1 cellular context compared by ENCODE assay signal in the genomic region with DNA sequence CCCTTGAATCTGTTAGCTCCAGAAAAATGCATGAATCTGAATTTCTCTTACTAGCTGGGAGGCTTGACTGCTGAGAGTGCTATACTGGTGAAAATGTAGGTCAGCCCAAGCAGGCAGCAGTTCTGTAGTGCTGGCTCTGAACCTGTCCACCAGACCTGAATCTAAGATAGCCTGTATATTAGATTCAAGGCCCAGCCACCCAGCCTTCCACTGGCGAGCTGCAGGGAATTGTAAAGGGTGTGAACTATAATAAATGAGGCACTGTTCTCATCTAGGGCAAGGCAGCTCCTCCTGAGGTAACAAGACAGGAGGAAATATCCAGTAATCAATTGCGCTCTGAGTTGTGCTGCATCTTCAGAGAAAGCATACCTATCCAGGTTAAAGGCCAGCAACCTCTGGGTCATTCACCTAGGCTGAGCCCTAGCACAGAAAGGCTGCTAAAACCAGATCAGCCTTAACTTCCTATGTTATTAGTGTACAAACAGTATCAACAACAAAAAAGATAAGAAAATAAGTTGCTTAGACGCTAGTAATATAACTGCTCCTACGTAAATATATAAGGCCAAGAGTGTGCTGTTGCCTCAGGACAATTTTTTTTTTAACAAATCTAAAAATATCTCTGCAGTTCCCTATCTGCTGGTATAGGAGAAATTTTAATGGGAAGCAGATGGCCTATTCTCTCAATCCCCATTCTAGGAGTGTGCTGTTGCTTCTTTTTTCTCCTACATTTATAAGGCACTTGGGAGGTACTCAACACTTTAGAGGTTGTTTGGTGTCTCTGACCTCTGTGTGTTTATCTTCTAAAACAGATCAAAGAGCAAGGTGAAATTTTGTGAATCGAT.
A peak's percentile ranks its signal among the peaks of the same experiment; 100 is the strongest.
TF ChIP-seq lines count a peak whose summit lies in the region.

No MANE protein-coding gene starts in this region.

TF ChIP-seq in HepG2, 621 proteins besides CTCF, POLR2A, EP300 and RAD21 (continued from another document and continues in another):
- TF ChIP-seq, protein P1, sequence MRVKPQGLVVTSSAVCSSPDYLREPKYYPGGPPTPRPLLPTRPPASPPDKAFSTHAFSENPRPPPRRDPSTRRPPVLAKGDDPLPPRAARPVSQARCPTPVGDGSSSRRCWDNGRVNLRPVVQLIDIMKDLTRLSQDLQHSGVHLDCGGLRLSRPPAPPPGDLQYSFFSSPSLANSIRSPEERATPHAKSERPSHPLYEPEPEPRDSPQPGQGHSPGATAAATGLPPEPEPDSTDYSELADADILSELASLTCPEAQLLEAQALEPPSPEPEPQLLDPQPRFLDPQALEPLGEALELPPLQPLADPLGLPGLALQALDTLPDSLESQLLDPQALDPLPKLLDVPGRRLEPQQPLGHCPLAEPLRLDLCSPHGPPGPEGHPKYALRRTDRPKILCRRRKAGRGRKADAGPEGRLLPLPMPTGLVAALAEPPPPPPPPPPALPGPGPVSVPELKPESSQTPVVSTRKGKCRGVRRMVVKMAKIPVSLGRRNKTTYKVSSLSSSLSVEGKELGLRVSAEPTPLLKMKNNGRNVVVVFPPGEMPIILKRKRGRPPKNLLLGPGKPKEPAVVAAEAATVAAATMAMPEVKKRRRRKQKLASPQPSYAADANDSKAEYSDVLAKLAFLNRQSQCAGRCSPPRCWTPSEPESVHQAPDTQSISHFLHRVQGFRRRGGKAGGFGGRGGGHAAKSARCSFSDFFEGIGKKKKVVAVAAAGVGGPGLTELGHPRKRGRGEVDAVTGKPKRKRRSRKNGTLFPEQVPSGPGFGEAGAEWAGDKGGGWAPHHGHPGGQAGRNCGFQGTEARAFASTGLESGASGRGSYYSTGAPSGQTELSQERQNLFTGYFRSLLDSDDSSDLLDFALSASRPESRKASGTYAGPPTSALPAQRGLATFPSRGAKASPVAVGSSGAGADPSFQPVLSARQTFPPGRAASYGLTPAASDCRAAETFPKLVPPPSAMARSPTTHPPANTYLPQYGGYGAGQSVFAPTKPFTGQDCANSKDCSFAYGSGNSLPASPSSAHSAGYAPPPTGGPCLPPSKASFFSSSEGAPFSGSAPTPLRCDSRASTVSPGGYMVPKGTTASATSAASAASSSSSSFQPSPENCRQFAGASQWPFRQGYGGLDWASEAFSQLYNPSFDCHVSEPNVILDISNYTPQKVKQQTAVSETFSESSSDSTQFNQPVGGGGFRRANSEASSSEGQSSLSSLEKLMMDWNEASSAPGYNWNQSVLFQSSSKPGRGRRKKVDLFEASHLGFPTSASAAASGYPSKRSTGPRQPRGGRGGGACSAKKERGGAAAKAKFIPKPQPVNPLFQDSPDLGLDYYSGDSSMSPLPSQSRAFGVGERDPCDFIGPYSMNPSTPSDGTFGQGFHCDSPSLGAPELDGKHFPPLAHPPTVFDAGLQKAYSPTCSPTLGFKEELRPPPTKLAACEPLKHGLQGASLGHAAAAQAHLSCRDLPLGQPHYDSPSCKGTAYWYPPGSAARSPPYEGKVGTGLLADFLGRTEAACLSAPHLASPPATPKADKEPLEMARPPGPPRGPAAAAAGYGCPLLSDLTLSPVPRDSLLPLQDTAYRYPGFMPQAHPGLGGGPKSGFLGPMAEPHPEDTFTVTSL (CRISPR knock-in tag; IDR thresholded peaks at IDR 0.05; ENCODE audit: borderline replicate concordance): peak; percentile 59; the same call in 1 of the 2 replicates
- TF ChIP-seq ZNF589 (CRISPR knock-in tag; conservative IDR thresholded peaks at IDR 0.05): no peak
- TF ChIP-seq MTF1 (CRISPR knock-in tag; IDR thresholded peaks at IDR 0.05): no peak
- TF ChIP-seq TFDP1 (CRISPR knock-in tag; IDR thresholded peaks at IDR 0.05; ENCODE audit: borderline replicate concordance): no peak
- TF ChIP-seq KAT8 (CRISPR knock-in tag; IDR thresholded peaks at IDR 0.05): no peak
- no peak for TF ChIP-seq ZNF121 (CRISPR knock-in tag; IDR thresholded peaks at IDR 0.05)
- TF ChIP-seq ZNF543 (CRISPR knock-in tag; IDR thresholded peaks at IDR 0.05): no peak
- peak; percentile 48 for TF ChIP-seq ARID5B (CRISPR knock-in tag; IDR thresholded peaks at IDR 0.05)
- 0 out of 2 replicates have a peak, but pooled peaks have one; percentile 25 for TF ChIP-seq ISL2 (CRISPR knock-in tag; IDR thresholded peaks at IDR 0.05)
- TF ChIP-seq EZH2 (conservative IDR thresholded peaks at IDR 0.05; ENCODE audit: low read depth, low read length): no peak
- TF ChIP-seq KDM6A (CRISPR knock-in tag; IDR thresholded peaks at IDR 0.05; ENCODE audit: low read depth): no peak
- no peak for TF ChIP-seq RELA (CRISPR knock-in tag; IDR thresholded peaks at IDR 0.05)
- TF ChIP-seq, protein P2, sequence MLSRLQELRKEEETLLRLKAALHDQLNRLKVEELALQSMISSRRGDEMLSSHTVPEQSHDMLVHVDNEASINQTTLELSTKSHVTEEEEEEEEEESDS (CRISPR knock-in tag; IDR thresholded peaks at IDR 0.05; ENCODE audit: borderline replicate concordance): no peak
- no peak for TF ChIP-seq ZNF382 (CRISPR knock-in tag; IDR thresholded peaks at IDR 0.05; ENCODE audit: borderline replicate concordance)
- no peak for TF ChIP-seq REL (CRISPR knock-in tag; conservative IDR thresholded peaks at IDR 0.05)
- TF ChIP-seq JUN (CRISPR knock-in tag; IDR thresholded peaks at IDR 0.05): no peak
- TF ChIP-seq NONO (IDR thresholded peaks at IDR 0.05): no peak
- 0 out of 2 replicates have a peak, but pooled peaks have one; percentile 41 for TF ChIP-seq NONO (CRISPR knock-in tag; conservative IDR thresholded peaks at IDR 0.05)
- no peak for TF ChIP-seq ZZZ3 (CRISPR knock-in tag; IDR thresholded peaks at IDR 0.05; ENCODE audit: borderline replicate concordance)
- no peak for TF ChIP-seq ASH2L (IDR thresholded peaks at IDR 0.05; ENCODE audit: insufficient read length, low read depth, low read length)
- TF ChIP-seq, protein P3, sequence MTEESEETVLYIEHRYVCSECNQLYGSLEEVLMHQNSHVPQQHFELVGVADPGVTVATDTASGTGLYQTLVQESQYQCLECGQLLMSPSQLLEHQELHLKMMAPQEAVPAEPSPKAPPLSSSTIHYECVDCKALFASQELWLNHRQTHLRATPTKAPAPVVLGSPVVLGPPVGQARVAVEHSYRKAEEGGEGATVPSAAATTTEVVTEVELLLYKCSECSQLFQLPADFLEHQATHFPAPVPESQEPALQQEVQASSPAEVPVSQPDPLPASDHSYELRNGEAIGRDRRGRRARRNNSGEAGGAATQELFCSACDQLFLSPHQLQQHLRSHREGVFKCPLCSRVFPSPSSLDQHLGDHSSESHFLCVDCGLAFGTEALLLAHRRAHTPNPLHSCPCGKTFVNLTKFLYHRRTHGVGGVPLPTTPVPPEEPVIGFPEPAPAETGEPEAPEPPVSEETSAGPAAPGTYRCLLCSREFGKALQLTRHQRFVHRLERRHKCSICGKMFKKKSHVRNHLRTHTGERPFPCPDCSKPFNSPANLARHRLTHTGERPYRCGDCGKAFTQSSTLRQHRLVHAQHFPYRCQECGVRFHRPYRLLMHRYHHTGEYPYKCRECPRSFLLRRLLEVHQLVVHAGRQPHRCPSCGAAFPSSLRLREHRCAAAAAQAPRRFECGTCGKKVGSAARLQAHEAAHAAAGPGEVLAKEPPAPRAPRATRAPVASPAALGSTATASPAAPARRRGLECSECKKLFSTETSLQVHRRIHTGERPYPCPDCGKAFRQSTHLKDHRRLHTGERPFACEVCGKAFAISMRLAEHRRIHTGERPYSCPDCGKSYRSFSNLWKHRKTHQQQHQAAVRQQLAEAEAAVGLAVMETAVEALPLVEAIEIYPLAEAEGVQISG (CRISPR knock-in tag; IDR thresholded peaks at IDR 0.05): no peak
- no peak for TF ChIP-seq ZSCAN9 (CRISPR knock-in tag; IDR thresholded peaks at IDR 0.05; ENCODE audit: borderline replicate concordance)
- TF ChIP-seq, protein P4, sequence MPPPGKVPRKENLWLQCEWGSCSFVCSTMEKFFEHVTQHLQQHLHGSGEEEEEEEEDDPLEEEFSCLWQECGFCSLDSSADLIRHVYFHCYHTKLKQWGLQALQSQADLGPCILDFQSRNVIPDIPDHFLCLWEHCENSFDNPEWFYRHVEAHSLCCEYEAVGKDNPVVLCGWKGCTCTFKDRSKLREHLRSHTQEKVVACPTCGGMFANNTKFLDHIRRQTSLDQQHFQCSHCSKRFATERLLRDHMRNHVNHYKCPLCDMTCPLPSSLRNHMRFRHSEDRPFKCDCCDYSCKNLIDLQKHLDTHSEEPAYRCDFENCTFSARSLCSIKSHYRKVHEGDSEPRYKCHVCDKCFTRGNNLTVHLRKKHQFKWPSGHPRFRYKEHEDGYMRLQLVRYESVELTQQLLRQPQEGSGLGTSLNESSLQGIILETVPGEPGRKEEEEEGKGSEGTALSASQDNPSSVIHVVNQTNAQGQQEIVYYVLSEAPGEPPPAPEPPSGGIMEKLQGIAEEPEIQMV (CRISPR knock-in tag; IDR thresholded peaks at IDR 0.05; ENCODE audit: low read depth): no peak
- TF ChIP-seq ZBTB38 (CRISPR knock-in tag; IDR thresholded peaks at IDR 0.05): no peak
- no peak for TF ChIP-seq ZNF510 (CRISPR knock-in tag; IDR thresholded peaks at IDR 0.05; ENCODE audit: low read depth)
- no peak for TF ChIP-seq MYNN (CRISPR knock-in tag; IDR thresholded peaks at IDR 0.05; ENCODE audit: low read depth)
- TF ChIP-seq, protein P5, sequence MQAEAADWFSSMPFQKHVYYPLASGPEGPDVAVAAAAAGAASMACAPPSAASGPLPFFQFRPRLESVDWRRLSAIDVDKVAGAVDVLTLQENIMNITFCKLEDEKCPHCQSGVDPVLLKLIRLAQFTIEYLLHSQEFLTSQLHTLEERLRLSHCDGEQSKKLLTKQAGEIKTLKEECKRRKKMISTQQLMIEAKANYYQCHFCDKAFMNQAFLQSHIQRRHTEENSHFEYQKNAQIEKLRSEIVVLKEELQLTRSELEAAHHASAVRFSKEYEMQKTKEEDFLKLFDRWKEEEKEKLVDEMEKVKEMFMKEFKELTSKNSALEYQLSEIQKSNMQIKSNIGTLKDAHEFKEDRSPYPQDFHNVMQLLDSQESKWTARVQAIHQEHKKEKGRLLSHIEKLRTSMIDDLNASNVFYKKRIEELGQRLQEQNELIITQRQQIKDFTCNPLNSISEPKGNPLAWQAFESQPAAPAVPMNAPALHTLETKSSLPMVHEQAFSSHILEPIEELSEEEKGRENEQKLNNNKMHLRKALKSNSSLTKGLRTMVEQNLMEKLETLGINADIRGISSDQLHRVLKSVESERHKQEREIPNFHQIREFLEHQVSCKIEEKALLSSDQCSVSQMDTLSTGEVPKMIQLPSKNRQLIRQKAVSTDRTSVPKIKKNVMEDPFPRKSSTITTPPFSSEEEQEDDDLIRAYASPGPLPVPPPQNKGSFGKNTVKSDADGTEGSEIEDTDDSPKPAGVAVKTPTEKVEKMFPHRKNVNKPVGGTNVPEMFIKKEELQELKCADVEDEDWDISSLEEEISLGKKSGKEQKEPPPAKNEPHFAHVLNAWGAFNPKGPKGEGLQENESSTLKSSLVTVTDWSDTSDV (CRISPR knock-in tag; IDR thresholded peaks at IDR 0.05): no peak
- TF ChIP-seq ZKSCAN5 (CRISPR knock-in tag; IDR thresholded peaks at IDR 0.05): no peak
